ENCODE assay signal across 9 cellular contexts in the genomic region with DNA sequence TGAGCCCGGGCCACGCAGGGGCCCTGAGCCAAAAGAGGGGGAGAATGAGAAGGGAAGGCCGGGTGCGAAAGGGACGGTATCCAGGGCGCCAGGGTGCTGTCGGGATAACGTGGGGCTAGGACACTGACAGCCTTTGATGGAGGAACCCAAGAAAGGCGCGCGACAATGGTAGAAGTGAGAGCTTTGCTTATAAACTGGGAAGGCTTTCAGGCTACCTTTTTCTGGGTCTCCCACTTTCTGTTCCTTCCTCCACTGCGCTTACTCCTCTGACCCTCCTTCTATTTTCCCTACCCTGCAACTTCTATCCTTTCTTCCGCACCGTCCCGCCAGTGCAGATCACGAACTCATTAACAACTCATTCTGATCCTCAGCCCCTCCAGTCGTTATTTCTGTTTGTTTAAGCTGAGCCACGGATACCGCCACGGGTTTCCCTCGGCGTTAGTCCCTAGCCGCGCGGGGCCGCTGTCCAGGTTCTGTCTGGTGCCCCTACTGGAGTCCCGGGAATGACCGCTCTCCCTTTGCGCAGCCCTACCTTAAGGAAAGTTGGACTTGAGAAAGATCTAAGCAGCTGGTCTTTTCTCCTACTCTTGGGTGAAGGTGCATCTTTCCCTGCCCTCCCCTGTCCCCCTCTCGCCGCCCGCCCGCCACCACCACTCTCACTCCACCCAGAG. TPM values are rescaled to one million over a fixed set of nuclear protein-coding genes. Genes with fewer than 3 reads are reported as not detected.
DNase-seq lines count a peak whose midpoint lies in the region; ATAC-seq and TF ChIP-seq lines count a peak whose summit lies in the region.
"Had no signal": no experiment of that assay in that cellular context is flagged by ENCODE, and none has a peak within 500 bp of the region (broad histone marks: within the 10 kb centered on the region; RNA-seq: fewer than 3 reads in every experiment).

No MANE protein-coding gene starts in this region.

- WGBS in heart left ventricle, 4 donors, result 0 to 2% (median 2%) methylated on average over 33 of the region's 33 CpGs

- H3K4me3 ChIP-seq in heart left ventricle (peak overlapping the region; percentile 2 to 61 (median 55)), osteoblast (ENCODE audit: insufficient read depth, low read length) (peak overlapping the region; percentile 46)

- TF ChIP-seq CTCF in AG09319 (IDR thresholded peaks at IDR 0.05; ENCODE audit: low read depth, low read length) (peak; percentile 35), heart left ventricle (IDR thresholded peaks at IDR 0.05) (peak in 7 of 12 donors; percentile 4 to 43 (median 10)), osteoblast (IDR thresholded peaks at IDR 0.05; ENCODE audit: extremely low read depth, low read depth, low read length) (no peak)

- H3K9me3 ChIP-seq in heart left ventricle, result peaks cover 0 to 11% (median 1%) of the 10 kb centered on the region in 12 donors
- no peaks in the 10 kb centered on the region for H3K9me3 ChIP-seq in osteoblast (ENCODE audit: low read depth, low read length)

- DNase-seq in AG09319 (ENCODE audit: extremely low read depth, low read depth) (no peak), heart left ventricle (peak in 2 of 5 donors; percentile 20 to 29), osteoblast (ENCODE audit: insufficient read length, low spot score, missing footprints) (peak; percentile 87), HPDE6-E6E7 (ENCODE audit: extremely low spot score) (no peak), T-helper 1 cell (no peak), globus pallidus (ENCODE audit: low spot score) (no peak)
- DNase-seq in activated T-cell treated with anti-CD3 and anti-CD28 coated beads, Interleukin-2, amount 50 U/mL, for 48 hours, result peak; percentile 22

- TF ChIP-seq POLR2A in heart left ventricle (IDR thresholded peaks at IDR 0.05), result no peak

- no peaks in the 10 kb centered on the region for H4K20me1 ChIP-seq in osteoblast (ENCODE audit: insufficient read depth, low read length)

- intact Hi-C loops in heart left ventricle (cut with DNase I), result loop anchor here in 2 of 10 donors (5.0 kb wide), 2 partner anchors 42 to 47 kb away; partner anchors contain the start of gene CLEC14A (in 1 of the 2)

- ATAC-seq in heart left ventricle (peak; percentile 16 to 74 (median 43)), GM18858 (IDR thresholded peaks at IDR 0.05; ENCODE audit: unreplicated experiment) (no peak)

- H3K4me1 ChIP-seq in heart left ventricle (peaks cover 0 to 30% (median 5%) of the 10 kb centered on the region in 12 donors), osteoblast (ENCODE audit: insufficient read depth, low read length) (no peaks in the 10 kb centered on the region)

- H3K27me3 ChIP-seq in heart left ventricle (peaks cover 0 to 58% (median 38%) of the 10 kb centered on the region in 9 donors), osteoblast (ENCODE audit: insufficient read depth, low read length) (no peaks in the 10 kb centered on the region)

- H3K27ac ChIP-seq in heart left ventricle (peak overlapping the region in 1 of 12 donors; percentile 13), osteoblast (ENCODE audit: low read depth, low read length) (no peak overlapping the region)
- H3K27ac ChIP-seq: epithelial cell of prostate had no signal

- H3K36me3 ChIP-seq in heart left ventricle (no peaks in the 10 kb centered on the region), osteoblast (ENCODE audit: insufficient read depth, low read length) (no peaks in the 10 kb centered on the region)

- H3K79me2 ChIP-seq in osteoblast (ENCODE audit: insufficient read depth, low read length), result no peaks in the 10 kb centered on the region

- H3K4me2 ChIP-seq in osteoblast (ENCODE audit: insufficient read depth, low read length), result peak overlapping the region; percentile 48

- H2AFZ ChIP-seq in osteoblast (ENCODE audit: low read length), result no peak overlapping the region

RNA-seq across cellular contexts. Expression of gene SSTR1, which starts 3.0 kb away (rescaled TPM):
- total RNA-seq in heart left ventricle, result 1 to 10 TPM in 2 of 9 donors, under 1 TPM in 7; 0.12 to 2.6 (median 0.69) TPM
- under 1 TPM; 0.23 to 0.44 TPM for polyA plus RNA-seq in heart left ventricle
- under 0.01 TPM in 2 replicates for total RNA-seq in osteoblast

RNA-seq across cellular contexts. Expression of gene CLEC14A, which starts 45.2 kb away (rescaled TPM):
- total RNA-seq in heart left ventricle (10 to 100 TPM; 23.6 to 59.9 (median 31.3) TPM), osteoblast (0.29 TPM in 1 of 2 replicates, not detected in the other)
- polyA plus RNA-seq in heart left ventricle, result 10 to 100 TPM; 20.6 to 61.7 TPM

Comparison
In these comparisons a context has a peak if more than half of its experiments do, and no peak if none do; other contexts are left out.
1. DNase-seq: peak in activated T-cell treated with anti-CD3 and anti-CD28 coated beads, Interleukin-2, amount 50 U/mL, for 48 hours (2 of 2) and osteoblast (single experiment); none in AG09319 (single experiment), HPDE6-E6E7 (single experiment), T-helper 1 cell (0 of 5) and globus pallidus (single experiment).
2. RNA of gene CLEC14A, which starts 45.2 kb away (total RNA-seq): 23.6 to 59.9 TPM in heart left ventricle; 0.29 TPM in osteoblast; every median in the first group is over 10 times any median in the second.